9 cellular contexts compared by ENCODE assay signal in genomic region chr18:8707946-8708345, GRCh38. TPM values are rescaled to one million over a fixed set of nuclear protein-coding genes. Genes with fewer than 3 reads are reported as not detected.
DNase-seq lines count a peak whose midpoint lies in the region; FAIRE-seq and TF ChIP-seq lines count a peak whose summit lies in the region.
"Had no signal": no experiment of that assay in that cellular context is flagged by ENCODE, and none has a peak within 500 bp of the region (broad histone marks: within the 10 kb centered on the region; RNA-seq: fewer than 3 reads in every experiment).

No MANE protein-coding gene starts in this region.

- peaks cover 58% of the 10 kb centered on the region for H3K79me2 ChIP-seq in keratinocyte (ENCODE audit: control insufficient read depth, insufficient read depth, low read length)

- H3K4me3 ChIP-seq in HAP-1 (peak overlapping the region; percentile 51), keratinocyte (ENCODE audit: control insufficient read depth in 2 of 3, extremely low read depth in 1 of 3, insufficient read depth in 2 of 3, low read depth in 1 of 3, low read length in 3 of 3) (peak overlapping the region; percentile 60 to 88 (median 88)), suprapubic skin (peak overlapping the region; percentile 60), small intestine (ENCODE audit: low read depth in 1 of 2, low read length in 2 of 2) (peak overlapping the region in 1 of 2 donors; percentile 78)
- H3K4me3 ChIP-seq: mucosa of descending colon had no signal

- H3K27me3 ChIP-seq in HAP-1 (ENCODE audit: low read depth): no peaks in the 10 kb centered on the region
- no peaks in the 10 kb centered on the region for H3K27me3 ChIP-seq in keratinocyte (ENCODE audit: control insufficient read depth, extremely low read depth, insufficient read depth, low read length)
- H3K27me3 ChIP-seq in suprapubic skin: peaks cover 9% of the 10 kb centered on the region
- H3K27me3 ChIP-seq in small intestine (ENCODE audit: control insufficient read depth in 2 of 2, insufficient read depth in 2 of 2, low read length in 2 of 2): no peaks in the 10 kb centered on the region

- no peaks in the 10 kb centered on the region for H3K9me3 Mint-ChIP-seq in activated T-helper 1 cell treated with anti-CD3 and anti-CD28 coated beads, Interleukin-12 subunit alpha, Interleukin-12 subunit beta, Interleukin-2, Interleukin-4 antibody, amounts not matched to agents 30 ng/mL and 10 ng/mL and 1 ng/mL, durations not matched to agents 14 hours and 24 hours and 36 hours

- H3K4me2 ChIP-seq in keratinocyte (ENCODE audit: control insufficient read depth, extremely low read depth, insufficient read depth, low read depth, low read length): peak overlapping the region; percentile 94

- dilution Hi-C loops in keratinocyte (cut with MboI; ENCODE audit: extremely low pct_ligation_motif_present, low sequenced_read_pairs): no loop called here

- no peak overlapping the region for H3K27ac ChIP-seq in keratinocyte (ENCODE audit: control insufficient read depth, insufficient read depth, low read length)
- peak overlapping the region; percentile 42 for H3K27ac ChIP-seq in suprapubic skin
- H3K27ac ChIP-seq in small intestine (ENCODE audit: low read depth in 1 of 2, low read length in 1 of 2): no peak overlapping the region

- peaks cover 14% of the 10 kb centered on the region for H3K4me1 Mint-ChIP-seq in activated T-helper 1 cell treated with anti-CD3 and anti-CD28 coated beads, Interleukin-12 subunit alpha, Interleukin-12 subunit beta, Interleukin-2, Interleukin-4 antibody, amounts not matched to agents 30 ng/mL and 10 ng/mL and 1 ng/mL, durations not matched to agents 14 hours and 24 hours and 36 hours (ENCODE audit: low read depth)

- H3K9me3 ChIP-seq in HAP-1: no peaks in the 10 kb centered on the region
- H3K9me3 ChIP-seq in keratinocyte (ENCODE audit: control insufficient read depth, low read depth, low read length): no peaks in the 10 kb centered on the region
- no peaks in the 10 kb centered on the region for H3K9me3 ChIP-seq in suprapubic skin
- H3K9me3 ChIP-seq in small intestine (ENCODE audit: control insufficient read depth, low read depth): no peaks in the 10 kb centered on the region
- H3K9me3 ChIP-seq: mucosa of descending colon had no signal

- H2AFZ ChIP-seq in keratinocyte (ENCODE audit: control insufficient read depth, low read length): no peak overlapping the region

- FAIRE-seq in keratinocyte (lab: Jason Lieb, UNC) (no peak), small intestine (lab: Jason Lieb, UNC) (no peak)

- H3K9me1 ChIP-seq in keratinocyte (ENCODE audit: control insufficient read depth, extremely low read depth, insufficient read depth, low read length): peaks cover 5% of the 10 kb centered on the region

- H4K20me1 ChIP-seq in keratinocyte (ENCODE audit: control insufficient read depth, extremely low read depth, insufficient read depth, low read length): peaks cover 7% of the 10 kb centered on the region

- no peak overlapping the region for H3K27ac Mint-ChIP-seq in activated T-helper 1 cell treated with anti-CD3 and anti-CD28 coated beads, Interleukin-12 subunit alpha, Interleukin-12 subunit beta, Interleukin-2, Interleukin-4 antibody, amounts not matched to agents 30 ng/mL and 10 ng/mL and 1 ng/mL, durations not matched to agents 14 hours and 24 hours and 36 hours
- H3K27ac Mint-ChIP-seq: activated naive CD8-positive, alpha-beta T cell treated with anti-CD3 and anti-CD28 coated beads for 36 hours had no signal

- H3K9ac ChIP-seq in keratinocyte (ENCODE audit: control insufficient read depth, extremely low read depth, insufficient read depth, low read length): no peak overlapping the region

- intact Hi-C loops in activated T-helper 1 cell treated with anti-CD3 and anti-CD28 coated beads, Interleukin-12 subunit alpha, Interleukin-12 subunit beta, Interleukin-2, Interleukin-4 antibody, amounts not matched to agents 30 ng/mL and 10 ng/mL and 1 ng/mL, durations not matched to agents 14 hours and 24 hours and 36 hours (cut with micrococcal nuclease): loop anchor here (10.0 kb wide), 2 partner anchors 907 to 1207 kb away; partner anchors contain the start of genes PPP4R1 and VAPA

- DNase-seq in HAP-1 (ENCODE audit: low spot score in 2 of 2) (no peak), keratinocyte (ENCODE audit: low read depth, low spot score) (no peak), suprapubic skin (ENCODE audit: low spot score in 2 of 2) (no peak), NCI-H128 (lab: John Stamatoyannopoulos, UW; ENCODE audit: unreplicated experiment) (no peak), small intestine (no peak)
- DNase-seq in activated T-helper 1 cell treated with anti-CD3 and anti-CD28 coated beads, Interleukin-12 subunit alpha, Interleukin-12 subunit beta, Interleukin-2, Interleukin-4 antibody, amounts not matched to agents 30 ng/mL and 10 ng/mL and 1 ng/mL, durations not matched to agents 14 hours and 24 hours and 36 hours (ENCODE audit: low spot score): no peak
- no peak for DNase-seq in stimulated activated naive CD4-positive, alpha-beta T cell (lab: John Stamatoyannopoulos, UW)
- DNase-seq: activated naive CD8-positive, alpha-beta T cell treated with anti-CD3 and anti-CD28 coated beads for 36 hours had no signal

- H3K27me3 Mint-ChIP-seq in activated T-helper 1 cell treated with anti-CD3 and anti-CD28 coated beads, Interleukin-12 subunit alpha, Interleukin-12 subunit beta, Interleukin-2, Interleukin-4 antibody, amounts not matched to agents 30 ng/mL and 10 ng/mL and 1 ng/mL, durations not matched to agents 14 hours and 24 hours and 36 hours (ENCODE audit: insufficient read depth): peaks cover 56% of the 10 kb centered on the region

- no peak for TF ChIP-seq POLR2A in suprapubic skin (IDR thresholded peaks at IDR 0.05)

- H3K36me3 ChIP-seq in HAP-1 (replicated peaks): 0 out of 2 replicates have a peak, but pooled peaks cover 5% of the 10 kb centered on the region
- peaks cover 2 to 9% of the 10 kb centered on the region in 2 experiments for H3K36me3 ChIP-seq in keratinocyte (ENCODE audit: control insufficient read depth in 2 of 2, extremely low read depth in 1 of 2, insufficient read depth in 2 of 2, low read length in 2 of 2)
- no peaks in the 10 kb centered on the region for H3K36me3 ChIP-seq in suprapubic skin
- H3K36me3 ChIP-seq in small intestine (ENCODE audit: control insufficient read depth in 2 of 2, insufficient read depth in 2 of 2, low read length in 2 of 2): no peaks in the 10 kb centered on the region

- no peak for TF ChIP-seq EP300 in suprapubic skin (IDR thresholded peaks at IDR 0.05)

- H3K4me3 Mint-ChIP-seq in activated T-helper 1 cell treated with anti-CD3 and anti-CD28 coated beads, Interleukin-12 subunit alpha, Interleukin-12 subunit beta, Interleukin-2, Interleukin-4 antibody, amounts not matched to agents 30 ng/mL and 10 ng/mL and 1 ng/mL, durations not matched to agents 14 hours and 24 hours and 36 hours: peak overlapping the region; percentile 80
- H3K4me3 Mint-ChIP-seq: activated naive CD8-positive, alpha-beta T cell treated with anti-CD3 and anti-CD28 coated beads for 36 hours had no signal

- TF ChIP-seq CTCF in keratinocyte (optimal IDR thresholded peaks at IDR 0.05 in 1 of 3, IDR thresholded peaks at IDR 0.05 in 1 of 3, conservative IDR thresholded peaks at IDR 0.05 in 1 of 3; ENCODE audit: extremely low read depth in 1 of 3, insufficient read depth in 2 of 3, low read length in 3 of 3): no peak
- no peak for TF ChIP-seq CTCF in suprapubic skin (IDR thresholded peaks at IDR 0.05)

- H3K4me1 ChIP-seq in HAP-1: peaks cover 15% of the 10 kb centered on the region
- peaks cover 23% of the 10 kb centered on the region for H3K4me1 ChIP-seq in keratinocyte (ENCODE audit: control insufficient read depth, extremely low read depth, insufficient read depth, low read length)
- H3K4me1 ChIP-seq in suprapubic skin: peaks cover 29% of the 10 kb centered on the region
- peaks cover 0 to 4% of the 10 kb centered on the region in 2 donors for H3K4me1 ChIP-seq in small intestine (ENCODE audit: control insufficient read depth in 2 of 2, insufficient read depth in 1 of 2, low read depth in 1 of 2, low read length in 1 of 2)

- in situ Hi-C loops in HAP-1 (cut with MboI; ENCODE audit: low sequenced_read_pairs): no loop called here

- WGBS in suprapubic skin: 79% methylated on average over 1 of the region's 1 CpG
- WGBS in small intestine, 3 donors: 42 to 71% (median 48%) methylated on average over 1 of the region's 1 CpG

- peaks cover 4% of the 10 kb centered on the region for H3K36me3 Mint-ChIP-seq in activated T-helper 1 cell treated with anti-CD3 and anti-CD28 coated beads, Interleukin-12 subunit alpha, Interleukin-12 subunit beta, Interleukin-2, Interleukin-4 antibody, amounts not matched to agents 30 ng/mL and 10 ng/mL and 1 ng/mL, durations not matched to agents 14 hours and 24 hours and 36 hours (ENCODE audit: low read depth)
- H3K36me3 Mint-ChIP-seq: activated naive CD8-positive, alpha-beta T cell treated with anti-CD3 and anti-CD28 coated beads for 36 hours had no signal

RNA-seq across cellular contexts. Expression of gene MTCL1, which starts 2.6 kb away (rescaled TPM):
- 0.20 and 0.80 TPM in 2 replicates for total RNA-seq in activated T-helper 1 cell treated with anti-CD3 and anti-CD28 coated beads, Interleukin-12 subunit alpha, Interleukin-12 subunit beta, Interleukin-2, Interleukin-4 antibody, amounts not matched to agents 30 ng/mL and 10 ng/mL and 1 ng/mL, durations not matched to agents 14 hours and 24 hours and 36 hours
- polyA plus RNA-seq in keratinocyte (9.6 to 15.4 TPM (median 10.4 TPM) in 3 replicates), small intestine (1 to 10 TPM; 2.5 to 7.6 (median 4.3) TPM)
- 30.3 TPM for polyA plus RNA-seq in keratinocyte (2011; ENCODE audit: low read depth)
- polyA plus RNA-seq in keratinocyte (2011; cell fraction: cytosol; rRNA removed): 6.1 and 8.8 TPM in 2 replicates
- 43.3 and 43.9 TPM in 2 replicates for polyA plus RNA-seq in keratinocyte (2011; cell fraction: nucleus; rRNA removed)
- polyA plus RNA-seq in keratinocyte (2012; ENCODE audit: low replicate concordance): 9.3 and 13.3 TPM in 2 replicates
- polyA minus RNA-seq in keratinocyte: 13.6 to 27.4 TPM (median 21.6 TPM) in 3 replicates
- 10.6 TPM for polyA minus RNA-seq in keratinocyte (2011; cell fraction: cytosol; rRNA and poly(A)+ RNA removed)
- 34.3 and 64.2 TPM in 2 replicates for polyA minus RNA-seq in keratinocyte (2011; cell fraction: nucleus; rRNA and poly(A)+ RNA removed)
- 1 to 10 TPM; 7.0 to 9.4 (median 8.1) TPM for total RNA-seq in suprapubic skin
